9 cellular contexts compared by ENCODE assay signal in genomic region chr10:14184841-14185500, GRCh38.
DNase-seq lines count a peak whose midpoint lies in the region; ATAC-seq and TF ChIP-seq lines count a peak whose summit lies in the region.
"Had no signal": no experiment of that assay in that cellular context is flagged by ENCODE, and none has a peak within 500 bp of the region (broad histone marks: within the 10 kb centered on the region; RNA-seq: fewer than 3 reads in every experiment).

No MANE protein-coding gene starts in this region.

- ATAC-seq in GM21529 (IDR thresholded peaks at IDR 0.05; ENCODE audit: unreplicated experiment): peak; percentile 79
- peak; percentile 53 for ATAC-seq in activated CD4-positive, alpha-beta T cell treated with anti-CD3 and anti-CD28 coated beads for 36 hours
- peak; percentile 41 for ATAC-seq in foreskin keratinocyte
- peak; percentile 60 for ATAC-seq in upper lobe of right lung

- CTCF ChIA-PET in activated CD4-positive, alpha-beta T cell treated with anti-CD3 and anti-CD28 coated beads for 36 hours (lab: Charles Lee): interaction anchor here (0.7 to 3.6 kb wide), 6 partner anchors 11 to 401 kb away, joined by 3 to 35 read pairs (median 4); no protein-coding TSS in a partner anchor

- H3K9ac ChIP-seq in HUES64 (ENCODE audit: low read depth, low read length): peak overlapping the region; percentile 88
- H3K9ac ChIP-seq: parathyroid adenoma had no signal

- TF ChIP-seq CTCF in GM06990 (IDR thresholded peaks at IDR 0.05; ENCODE audit: insufficient read depth, low read length, poor library complexity, severe bottlenecking) (no peak), foreskin keratinocyte (conservative IDR thresholded peaks at IDR 0.05) (no peak), upper lobe of right lung (IDR thresholded peaks at IDR 0.05) (no peak), left ventricle myocardium inferior (IDR thresholded peaks at IDR 0.05; ENCODE audit: borderline replicate concordance) (no peak), sigmoid colon (IDR thresholded peaks at IDR 0.05) (no peak)

- intact Hi-C loops in activated CD4-positive, alpha-beta T cell treated with anti-CD3 and anti-CD28 coated beads for 36 hours (cut with DNase I, micrococcal nuclease): loop anchor here (1.0 to 10.0 kb wide), 12 partner anchors 176 to 770 kb away; partner anchors contain the start of genes CDNF (in 2 of the 2), HSPA14 (in 2 of the 2), MSANTD7 (in 2 of the 2) and DCLRE1C (in 1 of the 2)
- intact Hi-C loops in upper lobe of right lung (cut with DNase I) (no loop called here), left ventricle myocardium inferior (cut with micrococcal nuclease) (no loop called here), sigmoid colon (cut with DNase I) (no loop called here)

- H3K36me3 Mint-ChIP-seq in activated CD4-positive, alpha-beta T cell treated with anti-CD3 and anti-CD28 coated beads for 36 hours (ENCODE audit: low read depth): peaks cover 2% of the 10 kb centered on the region

- peak overlapping the region; percentile 63 for H3K4me3 Mint-ChIP-seq in activated CD4-positive, alpha-beta T cell treated with anti-CD3 and anti-CD28 coated beads for 36 hours

- H3K9me3 Mint-ChIP-seq in activated CD4-positive, alpha-beta T cell treated with anti-CD3 and anti-CD28 coated beads for 36 hours (ENCODE audit: low read depth): no peaks in the 10 kb centered on the region

- POLR2A ChIA-PET in activated CD4-positive, alpha-beta T cell treated with anti-CD3 and anti-CD28 coated beads for 36 hours (lab: Charles Lee): interaction anchor here (0.6 to 3.1 kb wide), 56 partner anchors 11 to 939 kb away, joined by 3 to 48 read pairs (median 5); partner anchors contain the start of genes CDNF, DCLRE1C, HSPA14 and MSANTD7

- H3K4me1 ChIP-seq in HUES64 (ENCODE audit: insufficient read depth, low read length) (peaks cover 13% of the 10 kb centered on the region), foreskin keratinocyte (peaks cover 4% of the 10 kb centered on the region), upper lobe of right lung (no peaks in the 10 kb centered on the region), left ventricle myocardium inferior (no peaks in the 10 kb centered on the region), sigmoid colon (no peaks in the 10 kb centered on the region)
- H3K4me1 ChIP-seq: parathyroid adenoma had no signal

- H3K4me1 Mint-ChIP-seq in activated CD4-positive, alpha-beta T cell treated with anti-CD3 and anti-CD28 coated beads for 36 hours: peaks cover 31% of the 10 kb centered on the region

- DNase-seq in GM06990 (ENCODE audit: extremely low read depth, insufficient read length) (peak; percentile 77), foreskin keratinocyte (peak; percentile 86 to 88), upper lobe of right lung (no peak), left ventricle myocardium inferior (no peak), sigmoid colon (no peak)
- peak; percentile 81 for DNase-seq in activated CD4-positive, alpha-beta T cell treated with anti-CD3 and anti-CD28 coated beads for 36 hours

- no peaks in the 10 kb centered on the region for H3K9me3 ChIP-seq in HUES64 (ENCODE audit: insufficient read depth, low read depth, low read length)
- no peaks in the 10 kb centered on the region for H3K9me3 ChIP-seq in upper lobe of right lung
- no peaks in the 10 kb centered on the region for H3K9me3 ChIP-seq in left ventricle myocardium inferior (replicated peaks)
- no peaks in the 10 kb centered on the region for H3K9me3 ChIP-seq in sigmoid colon

- H3K27me3 Mint-ChIP-seq in activated CD4-positive, alpha-beta T cell treated with anti-CD3 and anti-CD28 coated beads for 36 hours: peaks cover 34% of the 10 kb centered on the region

- WGBS in HUES64: 68% methylated on average over 11 of the region's 13 CpGs
- 45 to 53% methylated on average over 13 of the region's 13 CpGs for WGBS in sigmoid colon, 2 donors

- H3K27me3 ChIP-seq in GM06990 (replicated peaks; ENCODE audit: control insufficient read depth, insufficient read depth, low read length) (no peaks in the 10 kb centered on the region), HUES64 (ENCODE audit: insufficient read depth, low read length) (no peaks in the 10 kb centered on the region), foreskin keratinocyte (no peaks in the 10 kb centered on the region), upper lobe of right lung (peaks cover 26% of the 10 kb centered on the region), left ventricle myocardium inferior (ENCODE audit: low read depth) (peaks cover 81% of the 10 kb centered on the region), sigmoid colon (peaks cover 0 to 22% (median 0%) of the 10 kb centered on the region in 3 donors)

- no peaks in the 10 kb centered on the region for H3K36me3 ChIP-seq in GM06990 (ENCODE audit: control insufficient read depth, insufficient read depth, low read length)
- no peaks in the 10 kb centered on the region for H3K36me3 ChIP-seq in HUES64 (ENCODE audit: insufficient read depth, low read length)
- no peaks in the 10 kb centered on the region for H3K36me3 ChIP-seq in upper lobe of right lung
- H3K36me3 ChIP-seq in left ventricle myocardium inferior: no peaks in the 10 kb centered on the region
- H3K36me3 ChIP-seq in sigmoid colon: no peaks in the 10 kb centered on the region

- H3K27ac ChIP-seq in HUES64 (ENCODE audit: low read depth, low read length): peak overlapping the region; percentile 88
- H3K27ac ChIP-seq in foreskin keratinocyte: peak overlapping the region; percentile 97
- peak overlapping the region; percentile 11 for H3K27ac ChIP-seq in upper lobe of right lung
- H3K27ac ChIP-seq in left ventricle myocardium inferior (replicated peaks): no peak overlapping the region
- no peak overlapping the region for H3K27ac ChIP-seq in sigmoid colon
- H3K27ac ChIP-seq: parathyroid adenoma had no signal

- TF ChIP-seq POLR2A in sigmoid colon (IDR thresholded peaks at IDR 0.05): no peak

- no peak for TF ChIP-seq EP300 in sigmoid colon (IDR thresholded peaks at IDR 0.05)

- peak overlapping the region; percentile 42 for H3K4me3 ChIP-seq in GM06990 (replicated peaks; ENCODE audit: low read depth, low read length)
- H3K4me3 ChIP-seq in HUES64 (ENCODE audit: low read length): no peak overlapping the region
- H3K4me3 ChIP-seq in upper lobe of right lung: no peak overlapping the region
- no peak overlapping the region for H3K4me3 ChIP-seq in left ventricle myocardium inferior
- no peak overlapping the region for H3K4me3 ChIP-seq in sigmoid colon

- H3K27ac Mint-ChIP-seq in activated CD4-positive, alpha-beta T cell treated with anti-CD3 and anti-CD28 coated beads for 36 hours: peak overlapping the region; percentile 97

Comparison
In these comparisons a context has a peak if more than half of its experiments do, and no peak if none do; other contexts are left out.
1. DNase-seq: peak in GM06990 (single experiment), activated CD4-positive, alpha-beta T cell treated with anti-CD3 and anti-CD28 coated beads for 36 hours (single experiment) and foreskin keratinocyte (2 of 2); none in upper lobe of right lung (single experiment), left ventricle myocardium inferior (single experiment) and sigmoid colon (single experiment).
2. H3K27ac ChIP-seq: peak in HUES64 (single experiment), foreskin keratinocyte (single experiment) and upper lobe of right lung (single experiment); none in left ventricle myocardium inferior (single experiment) and sigmoid colon (0 of 4).
3. intact Hi-C loops: an anchor here in activated CD4-positive, alpha-beta T cell treated with anti-CD3 and anti-CD28 coated beads for 36 hours (1.0 to 10.0 kb wide); none called in upper lobe of right lung, left ventricle myocardium inferior and sigmoid colon.
4. Peak in every context shown above with its lines, with median percentiles within 50 percentile points of each other: ATAC-seq.